Comparison of ENCODE assay signal across 1 cellular context in the genomic region with DNA sequence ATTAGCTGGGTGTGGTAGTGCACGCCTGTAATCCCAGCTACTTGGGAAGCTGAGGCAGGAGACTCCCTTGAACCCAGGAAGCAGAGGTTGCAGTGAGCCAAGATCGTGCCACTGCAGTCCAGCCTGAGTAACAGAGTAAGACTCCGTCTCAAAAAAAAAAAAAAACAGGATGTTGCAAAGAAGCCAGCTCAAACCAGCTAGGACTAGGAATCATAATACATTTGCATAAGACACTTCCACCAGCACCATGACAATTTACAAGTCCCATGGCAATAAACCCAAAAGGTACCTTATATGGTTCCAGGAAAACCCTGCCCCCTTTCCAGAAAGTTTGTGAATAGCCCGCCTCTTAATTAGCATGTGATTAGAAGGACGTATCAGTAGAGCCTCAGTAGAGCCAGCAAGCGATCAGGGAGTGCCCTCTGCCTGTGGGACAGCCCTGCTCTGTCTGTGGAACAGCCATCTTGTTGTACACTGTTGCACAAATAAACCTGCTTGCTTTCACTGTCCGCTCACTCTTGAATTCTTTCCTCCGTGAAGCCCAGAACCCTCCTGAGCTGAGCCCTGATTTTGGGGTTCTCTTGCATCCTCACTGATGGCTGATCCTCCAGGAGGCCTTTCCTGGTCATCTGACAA.
TF ChIP-seq lines count a peak whose summit lies in the region.

No MANE protein-coding gene starts in this region.

TF ChIP-seq in HEK293, 187 proteins besides CTCF, POLR2A, EP300 and RAD21 (continued from another document):
- TF ChIP-seq, protein P1, sequence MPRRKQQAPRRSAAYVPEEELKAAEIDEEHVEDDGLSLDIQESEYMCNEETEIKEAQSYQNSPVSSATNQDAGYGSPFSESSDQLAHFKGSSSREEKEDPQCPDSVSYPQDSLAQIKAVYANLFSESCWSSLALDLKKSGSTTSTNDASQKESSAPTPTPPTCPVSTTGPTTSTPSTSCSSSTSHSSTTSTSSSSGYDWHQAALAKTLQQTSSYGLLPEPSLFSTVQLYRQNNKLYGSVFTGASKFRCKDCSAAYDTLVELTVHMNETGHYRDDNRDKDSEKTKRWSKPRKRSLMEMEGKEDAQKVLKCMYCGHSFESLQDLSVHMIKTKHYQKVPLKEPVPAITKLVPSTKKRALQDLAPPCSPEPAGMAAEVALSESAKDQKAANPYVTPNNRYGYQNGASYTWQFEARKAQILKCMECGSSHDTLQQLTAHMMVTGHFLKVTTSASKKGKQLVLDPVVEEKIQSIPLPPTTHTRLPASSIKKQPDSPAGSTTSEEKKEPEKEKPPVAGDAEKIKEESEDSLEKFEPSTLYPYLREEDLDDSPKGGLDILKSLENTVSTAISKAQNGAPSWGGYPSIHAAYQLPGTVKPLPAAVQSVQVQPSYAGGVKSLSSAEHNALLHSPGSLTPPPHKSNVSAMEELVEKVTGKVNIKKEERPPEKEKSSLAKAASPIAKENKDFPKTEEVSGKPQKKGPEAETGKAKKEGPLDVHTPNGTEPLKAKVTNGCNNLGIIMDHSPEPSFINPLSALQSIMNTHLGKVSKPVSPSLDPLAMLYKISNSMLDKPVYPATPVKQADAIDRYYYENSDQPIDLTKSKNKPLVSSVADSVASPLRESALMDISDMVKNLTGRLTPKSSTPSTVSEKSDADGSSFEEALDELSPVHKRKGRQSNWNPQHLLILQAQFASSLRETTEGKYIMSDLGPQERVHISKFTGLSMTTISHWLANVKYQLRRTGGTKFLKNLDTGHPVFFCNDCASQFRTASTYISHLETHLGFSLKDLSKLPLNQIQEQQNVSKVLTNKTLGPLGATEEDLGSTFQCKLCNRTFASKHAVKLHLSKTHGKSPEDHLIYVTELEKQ (tag by site-specific recombination; IDR thresholded peaks at IDR 0.05; ENCODE audit: borderline replicate concordance), result no peak
- TF ChIP-seq GLIS2 (tag by site-specific recombination; IDR thresholded peaks at IDR 0.05) (no peak), ZNF341 (tag by site-specific recombination; IDR thresholded peaks at IDR 0.05; ENCODE audit: low read depth) (peak; percentile 75)
TF ChIP-seq in HEK293: peak in this region for 1.
